13 cellular contexts compared by ENCODE assay signal in the genomic region with DNA sequence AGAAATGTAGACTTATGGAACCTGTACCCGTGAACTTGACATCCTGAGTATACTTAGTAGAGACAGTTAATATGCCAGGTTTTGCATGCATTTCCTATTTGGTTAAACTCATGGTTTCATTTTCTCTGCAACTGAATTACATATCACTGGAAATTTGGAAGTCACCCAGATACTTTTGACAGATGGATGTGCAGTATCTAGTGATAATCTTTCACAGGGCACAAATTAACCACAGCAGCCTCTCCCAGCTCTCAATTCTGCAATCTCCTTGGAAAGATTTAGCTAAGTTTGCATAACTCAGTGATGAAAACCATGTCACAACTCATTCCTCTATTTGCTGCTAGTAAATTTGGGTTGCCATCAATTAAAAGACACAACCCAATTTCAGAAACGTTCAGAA.
DNase-seq lines count a peak whose midpoint lies in the region; TF ChIP-seq lines count a peak whose summit lies in the region.
"Had no signal": no experiment of that assay in that cellular context is flagged by ENCODE, and none has a peak within 500 bp of the region (broad histone marks: within the 10 kb centered on the region; RNA-seq: fewer than 3 reads in every experiment).

No MANE protein-coding gene starts in this region.

- H3K27me3 Mint-ChIP-seq in endothelial cell (ENCODE audit: unreplicated experiment), result no peaks in the 10 kb centered on the region

- H3K4me1 Mint-ChIP-seq in endothelial cell (ENCODE audit: unreplicated experiment), result peaks cover 7% of the 10 kb centered on the region

- H3K4me2 ChIP-seq in MM.1S (ENCODE audit: low read depth, low read length), result no peak overlapping the region

- no peaks in the 10 kb centered on the region for H3K27me3 ChIP-seq in MM.1S (replicated peaks; ENCODE audit: insufficient read depth, low read length)

- H3K27ac Mint-ChIP-seq in endothelial cell (ENCODE audit: unreplicated experiment), result no peak overlapping the region

- no peak overlapping the region for H3K27ac ChIP-seq in MM.1S (ENCODE audit: low read length)
- H3K27ac ChIP-seq: epithelial cell of prostate, thoracic aorta had no signal

- H4K20me1 ChIP-seq in MM.1S (ENCODE audit: insufficient read depth, low read length), result no peaks in the 10 kb centered on the region

- no peaks in the 10 kb centered on the region for H3K79me2 ChIP-seq in MM.1S (ENCODE audit: low read length)

- no peaks in the 10 kb centered on the region for H3K9me3 Mint-ChIP-seq in endothelial cell (ENCODE audit: unreplicated experiment)

- H3K36me3 ChIP-seq in MM.1S (replicated peaks; ENCODE audit: insufficient read depth, low read length), result no peaks in the 10 kb centered on the region
- H3K36me3 ChIP-seq: thoracic aorta had no signal

- H3K9ac ChIP-seq in MM.1S (ENCODE audit: low read length), result no peak overlapping the region

- H3K4me3 Mint-ChIP-seq in endothelial cell (ENCODE audit: unreplicated experiment), result no peak overlapping the region

- no peaks in the 10 kb centered on the region for H3K9me3 ChIP-seq in MM.1S (replicated peaks; ENCODE audit: insufficient read depth, low read length)
- H3K9me3 ChIP-seq: thoracic aorta had no signal

- H3F3A ChIP-seq in MM.1S (ENCODE audit: insufficient read depth, low read length), result no peaks in the 10 kb centered on the region

- H3K36me3 Mint-ChIP-seq in endothelial cell (ENCODE audit: low read depth, unreplicated experiment), result no peaks in the 10 kb centered on the region

- no peak overlapping the region for H3K4me3 ChIP-seq in MM.1S (ENCODE audit: low read length)
- H3K4me3 ChIP-seq: thoracic aorta had no signal

- TF ChIP-seq CTCF in MM.1S (IDR thresholded peaks at IDR 0.05; ENCODE audit: low read length) (no peak), endothelial cell (IDR thresholded peaks at IDR 0.05; ENCODE audit: unreplicated experiment) (no peak)

- H3K9me2 ChIP-seq in MM.1S (replicated peaks; ENCODE audit: insufficient read depth, low read length), result no peaks in the 10 kb centered on the region

- no peak overlapping the region for H2AFZ ChIP-seq in MM.1S (ENCODE audit: low read length)

- peak; percentile 33 for DNase-seq in AG20443 (ENCODE audit: low spot score)
- peak; percentile 18 for DNase-seq in MM.1S
- peak; percentile 37 for DNase-seq in cerebellum (ENCODE audit: low spot score)
- DNase-seq in myocyte (ENCODE audit: low read depth), result peak; percentile 61
- DNase-seq in occipital lobe (lab: John Stamatoyannopoulos, UW), result no peak
- no peak for DNase-seq in cortex of kidney (lab: John Stamatoyannopoulos, UW)
- DNase-seq in activated T-cell treated with anti-CD3 and anti-CD28 coated beads, Interleukin-2, amount 50 U/mL, for 48 hours, result no peak
- DNase-seq in endothelial cell (ENCODE audit: low spot score), result no peak
- DNase-seq: activated CD4-positive, alpha-beta T cell treated with anti-CD3 and anti-CD28 coated beads for 1 hour; cerebellar nuclear complex; mammary epithelial cell had no signal

- H3K4me1 ChIP-seq in MM.1S (ENCODE audit: low read length), result no peaks in the 10 kb centered on the region

Comparison
In these comparisons a context has a peak if more than half of its experiments do, and no peak if none do; other contexts are left out.
1. DNase-seq: peak in AG20443 (single experiment), MM.1S (single experiment), cerebellum (single experiment) and myocyte (single experiment); none in occipital lobe (single experiment), cortex of kidney (single experiment), activated T-cell treated with anti-CD3 and anti-CD28 coated beads, Interleukin-2, amount 50 U/mL, for 48 hours (0 of 2) and endothelial cell (single experiment).